Comparison of ENCODE assay signal across 16 cellular contexts in the genomic region with DNA sequence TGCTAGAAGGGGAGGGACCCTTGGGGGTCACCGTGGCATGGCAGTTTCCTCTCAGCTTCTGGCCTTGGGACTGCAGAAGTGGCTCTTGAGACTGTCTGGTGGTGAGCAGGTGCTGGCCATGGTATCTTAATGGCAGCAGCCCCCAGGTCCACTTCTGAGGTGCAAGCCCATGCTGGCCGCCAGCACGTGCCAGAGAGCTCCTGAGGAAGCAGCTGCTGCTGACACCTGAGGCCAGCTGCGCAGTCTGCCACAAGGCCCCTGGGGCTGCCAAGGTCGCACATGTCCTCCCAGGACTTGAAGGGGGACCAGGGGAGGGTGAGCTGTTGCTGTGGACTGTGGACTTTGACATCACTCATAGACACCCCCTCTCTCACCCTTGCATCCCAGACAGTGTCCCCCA. TPM values are rescaled to one million over a fixed set of nuclear protein-coding genes. Genes with fewer than 3 reads are reported as not detected.
A peak's percentile ranks its signal among the peaks of the same experiment; 100 is the strongest.
DNase-seq lines count a peak whose midpoint lies in the region; ATAC-seq, FAIRE-seq and TF ChIP-seq lines count a peak whose summit lies in the region.
"Had no signal": no experiment of that assay in that cellular context is flagged by ENCODE, and none has a peak within 500 bp of the region (broad histone marks: within the 10 kb centered on the region; RNA-seq: fewer than 3 reads in every experiment).

No MANE protein-coding gene starts in this region.

- no peak overlapping the region for H4K91ac ChIP-seq in H1 (replicated peaks; ENCODE audit: insufficient read length, low read length)

- H3K23ac ChIP-seq in H1 (ENCODE audit: insufficient read length) = no peak overlapping the region

- no peaks in the 10 kb centered on the region for H3K79me1 ChIP-seq in H1 (ENCODE audit: low read depth, low read length)

- no peak overlapping the region for H2BK5ac ChIP-seq in H1 (ENCODE audit: low read depth, low read length)

- no peak for TF ChIP-seq RAD21 in H1 (IDR thresholded peaks at IDR 0.05 in 1 of 2, conservative IDR thresholded peaks at IDR 0.05 in 1 of 2; ENCODE audit: low read depth in 2 of 2, low read length in 2 of 2)

- peaks cover 2 to 9% of the 10 kb centered on the region in 2 experiments for H4K20me1 ChIP-seq in H1 (replicated peaks in 1 of 2; ENCODE audit: control insufficient read depth in 1 of 2, insufficient read depth in 2 of 2, low read length in 2 of 2)

- POLR2A ChIA-PET in H1 (lab: Charles Lee; ENCODE audit: partially characterized antibody) = interaction anchor here (1.3 kb wide), 2 partner anchors 12 kb away, joined by 3 read pairs; no protein-coding TSS in a partner anchor

- H3K27me3 ChIP-seq in heart right ventricle (no peaks in the 10 kb centered on the region), H1 (replicated peaks in 1 of 4; ENCODE audit: control insufficient read depth in 3 of 4, extremely low read depth in 1 of 4, insufficient read depth in 3 of 4, low read length in 3 of 4) (peaks cover 15 to 59% (median 47%) of the 10 kb centered on the region in 4 experiments), tibial artery (no peaks in the 10 kb centered on the region), foreskin keratinocyte (no peaks in the 10 kb centered on the region)

- 28 to 59% methylated on average over 5 of the region's 5 CpGs for WGBS in heart right ventricle, 2 donors
- 77% methylated on average over 5 of the region's 5 CpGs; no CpG with 5 or more reads in 1 of the 2 experiments for WGBS in H1 (ENCODE audit: extremely low coverage in 1 of 2, insufficient coverage in 1 of 2, insufficient read length in 1 of 2, insufficient replicate concordance in 2 of 2, low coverage in 1 of 2, low lambda C conversion rate in 2 of 2, missing lambda C conversion rate in 1 of 2), 2 experiments

- intact Hi-C loops in heart right ventricle (cut with DNase I) = no loop called here
- intact Hi-C loops in Right ventricle myocardium inferior (cut with DNase I) = no loop called here
- intact Hi-C loops in tibial artery (cut with DNase I; ENCODE audit: low total_unique reads) = no loop called here

- CTCF ChIA-PET in H1 (lab: Charles Lee; ENCODE audit: partially characterized antibody) = interaction anchor here (1.1 to 39.8 kb wide), 5 partner anchors 16 to 78 kb away, joined by 3 to 1145 read pairs (median 7); no protein-coding TSS in a partner anchor

- H3K4ac ChIP-seq in H1 (replicated peaks; ENCODE audit: insufficient read length, low read depth, low read length) = no peak overlapping the region

- no peak overlapping the region for H3K4me2 ChIP-seq in H1 (ENCODE audit: insufficient read depth in 1 of 2, low read depth in 2 of 2, low read length in 2 of 2)
- H3K4me2 ChIP-seq: neural progenitor cell had no signal

- no peaks in the 10 kb centered on the region for H3K23me2 ChIP-seq in H1 (ENCODE audit: low read depth, low read length)

- H3K4me3 ChIP-seq in heart right ventricle (no peak overlapping the region), H1 (ENCODE audit: extremely low read depth in 1 of 4, insufficient read depth in 2 of 4, low read depth in 3 of 4, low read length in 4 of 4) (no peak overlapping the region), tibial artery (no peak overlapping the region)
- H3K4me3 ChIP-seq: neural progenitor cell, skin epidermis had no signal

- no peak for TF ChIP-seq POLR2A in H1 (IDR thresholded peaks at IDR 0.05; ENCODE audit: control extremely low read depth in 1 of 2, low read depth in 2 of 2, low read length in 2 of 2)

- H3K14ac ChIP-seq in H1 (ENCODE audit: insufficient read length) = no peak overlapping the region

- H3K4me1 ChIP-seq in heart right ventricle = peaks cover 48 to 100% (median 92%) of the 10 kb centered on the region in 9 donors
- H3K4me1 ChIP-seq in H1 (replicated peaks in 1 of 4; ENCODE audit: control insufficient read depth in 3 of 4, insufficient read depth in 4 of 4, low read length in 3 of 4) = no peaks in the 10 kb centered on the region
- H3K4me1 ChIP-seq in tibial artery = peaks cover 0 to 99% (median 92%) of the 10 kb centered on the region in 4 donors
- H3K4me1 ChIP-seq in foreskin keratinocyte = peaks cover 3% of the 10 kb centered on the region
- H3K4me1 ChIP-seq: neural progenitor cell had no signal

- no peaks in the 10 kb centered on the region for H3K79me2 ChIP-seq in H1 (ENCODE audit: control insufficient read depth in 1 of 2, insufficient read depth in 2 of 2, low read length in 2 of 2)

- H3K9me3 ChIP-seq in heart right ventricle = no peaks in the 10 kb centered on the region
- H3K9me3 ChIP-seq in H1 (ENCODE audit: insufficient read depth in 2 of 2, low read depth in 1 of 2, low read length in 1 of 2) = no peaks in the 10 kb centered on the region
- no peaks in the 10 kb centered on the region for H3K9me3 ChIP-seq in tibial artery

- 0 out of 2 replicates have a peak overlapping the region, but pooled peaks have one; percentile 32 for H2BK20ac ChIP-seq in H1 (ENCODE audit: low read length)

- H3K9ac ChIP-seq in H1 (replicated peaks in 1 of 4; ENCODE audit: extremely low read depth in 1 of 4, low read depth in 3 of 4, low read length in 3 of 4) = no peak overlapping the region
- H3K9ac ChIP-seq: neural progenitor cell had no signal

- H3K36me3 ChIP-seq in heart right ventricle (peaks cover 0 to 10% (median 0%) of the 10 kb centered on the region in 9 donors), H1 (ENCODE audit: control insufficient read depth in 2 of 4, insufficient read depth in 4 of 4, low read length in 3 of 4) (no peaks in the 10 kb centered on the region), tibial artery (no peaks in the 10 kb centered on the region)
- H3K36me3 ChIP-seq: neural progenitor cell, WERI-Rb-1 had no signal

- no peak for FAIRE-seq in H1 (lab: Jason Lieb, UNC)
- FAIRE-seq: H54 had no signal

- H3K56ac ChIP-seq in H1 (replicated peaks; ENCODE audit: insufficient read length, low read depth, low read length) = no peak overlapping the region

- no peak for DNase-seq in heart right ventricle
- no peak for DNase-seq in Right ventricle myocardium inferior (ENCODE audit: missing footprints)
- peak; percentile 69 for DNase-seq in NCI-H2196 (lab: John Stamatoyannopoulos, UW; ENCODE audit: unreplicated experiment)
- no peak for DNase-seq in H1 (ENCODE audit: low read depth in 1 of 2, low spot score in 2 of 2)
- no peak for DNase-seq in tibial artery
- DNase-seq in foreskin keratinocyte = no peak
- no peak for DNase-seq in hypothalamus (lab: John Stamatoyannopoulos, UW)
- DNase-seq: activated effector memory CD4-positive, alpha-beta T cell treated with anti-CD3 and anti-CD28 coated beads, Interleukin-2, amount 50 U/mL, for 16 hours; effector CD8-positive, alpha-beta T cell; NCI-H1930; stimulated activated naive CD4-positive, alpha-beta T cell treated with Interleukin-2 at 50 U/mL for 16 hours; WERI-Rb-1 had no signal

- no peak for TF ChIP-seq CTCF in heart right ventricle (IDR thresholded peaks at IDR 0.05)
- no peak for TF ChIP-seq CTCF in H1 (IDR thresholded peaks at IDR 0.05; ENCODE audit: control extremely low read depth in 1 of 3, insufficient read depth in 1 of 3, low read depth in 1 of 3, low read length in 3 of 3)
- no peak for TF ChIP-seq CTCF in tibial artery (IDR thresholded peaks at IDR 0.05)
- no peak for TF ChIP-seq CTCF in foreskin keratinocyte (conservative IDR thresholded peaks at IDR 0.05)

- peak overlapping the region; percentile 57; the same call in 1 of the 2 replicates for H4K8ac ChIP-seq in H1 (ENCODE audit: extremely low read depth, insufficient read depth, low read length)

- no peak overlapping the region for H2BK12ac ChIP-seq in H1 (ENCODE audit: low read depth, low read length)

- no peak overlapping the region for H4K5ac ChIP-seq in H1 (ENCODE audit: insufficient read length, low read depth, low read length)

- ATAC-seq in heart right ventricle = peak in 2 of 8 donors; percentile 3 to 27
- no peak for ATAC-seq in Right ventricle myocardium inferior
- ATAC-seq in foreskin keratinocyte = no peak
- ATAC-seq in HG03432 (IDR thresholded peaks at IDR 0.05; ENCODE audit: unreplicated experiment) = no peak

- no peak overlapping the region for H2AFZ ChIP-seq in H1 (ENCODE audit: low read length)
- H2AFZ ChIP-seq: neural progenitor cell had no signal

- TF ChIP-seq EP300 in H1 (IDR thresholded peaks at IDR 0.05; ENCODE audit: borderline replicate concordance in 1 of 2, low read depth in 2 of 2, low read length in 2 of 2) = no peak

- no peak overlapping the region for H2BK120ac ChIP-seq in H1 (replicated peaks; ENCODE audit: low read depth, low read length)

- H2BK15ac ChIP-seq in H1 (ENCODE audit: low read length) = 0 out of 2 replicates have a peak overlapping the region, but pooled peaks have one; percentile 16

- H3K27ac ChIP-seq in heart right ventricle (peak overlapping the region in 7 of 10 donors; percentile 11 to 62 (median 41)), H1 (ENCODE audit: low read depth, low read length) (no peak overlapping the region), tibial artery (peak overlapping the region; percentile 88 to 99), foreskin keratinocyte (no peak overlapping the region)
- H3K27ac ChIP-seq: neural progenitor cell, WERI-Rb-1 had no signal

- H3K18ac ChIP-seq in H1 (ENCODE audit: extremely low read depth, low read length) = no peak overlapping the region

- 0 out of 2 replicates have a peak overlapping the region, but pooled peaks have one; percentile 48 for H2AK5ac ChIP-seq in H1 (ENCODE audit: low read depth, low read length)

RNA-seq across cellular contexts. Expression of a gene that starts 48.0 kb away (rescaled TPM):
- total RNA-seq in heart right ventricle = 100 to 1,000 TPM; 111 to 162 (median 145) TPM
- polyA plus RNA-seq in heart right ventricle = 10 to 100 TPM; 16.8 to 34.2 TPM
- 159 TPM for total RNA-seq in Right ventricle myocardium inferior
- total RNA-seq in H1 (2021; fragmentation: NEBNext Ultra II Directional; extraction: Animal tissue kit (Norgen Biotek cat#: 25700)) = 0.20 and 0.27 TPM in 2 replicates
- polyA plus RNA-seq in H1 (2011; rRNA removed) = 0.03 and 0.08 TPM in 2 replicates
- 0.05 TPM for polyA plus RNA-seq in H1 (2011; cell fraction: cytosol; rRNA removed)
- 0.14 TPM for polyA plus RNA-seq in H1 (2011; cell fraction: nucleus; rRNA removed)
- polyA plus RNA-seq in H1 (2012, experiment 1 of 2) = 0.09 to 0.22 TPM (median 0.12 TPM) in 3 of 4 replicates, not detected in the other
- polyA plus RNA-seq in H1 (2012, experiment 2 of 2) = 0.07 TPM
- polyA plus RNA-seq in H1 (2013, experiment 1 of 2) = 0.26 TPM
- polyA plus RNA-seq in H1 (2013, experiment 2 of 2) = 0.18 TPM
- polyA minus RNA-seq in H1 (2011; rRNA and poly(A)+ RNA removed) = 0.02 and 0.13 TPM in 2 replicates
- not detected for polyA minus RNA-seq in H1 (2011; cell fraction: cytosol; rRNA and poly(A)+ RNA removed)
- polyA minus RNA-seq in H1 (2011; cell fraction: nucleus; rRNA and poly(A)+ RNA removed) = 0.40 TPM
- total RNA-seq in foreskin keratinocyte = 9.4 and 13.0 TPM in 2 replicates
- polyA plus RNA-seq in foreskin keratinocyte = 3.3 and 5.3 TPM in 2 replicates

RNA-seq across cellular contexts. Expression of a gene that starts 59.4 kb away (rescaled TPM):
- 1 to 10 TPM; 3.4 to 9.9 (median 6.1) TPM for total RNA-seq in heart right ventricle
- polyA plus RNA-seq in heart right ventricle = 10 to 100 TPM; 11.5 to 13.0 TPM
- 9.4 TPM for total RNA-seq in Right ventricle myocardium inferior
- total RNA-seq in H1 (2021; fragmentation: NEBNext Ultra II Directional; extraction: Animal tissue kit (Norgen Biotek cat#: 25700)) = 0.58 and 0.65 TPM in 2 replicates
- 0.76 and 1.0 TPM in 2 replicates for polyA plus RNA-seq in H1 (2011; rRNA removed)
- 0.62 TPM for polyA plus RNA-seq in H1 (2011; cell fraction: cytosol; rRNA removed)
- polyA plus RNA-seq in H1 (2011; cell fraction: nucleus; rRNA removed) = 0.78 TPM
- polyA plus RNA-seq in H1 (2012, experiment 1 of 2) = 0.23 to 0.67 TPM (median 0.39 TPM) in 4 replicates
- 0.26 TPM for polyA plus RNA-seq in H1 (2012, experiment 2 of 2)
- polyA plus RNA-seq in H1 (2013, experiment 1 of 2) = 0.65 TPM
- 0.52 TPM for polyA plus RNA-seq in H1 (2013, experiment 2 of 2)
- polyA minus RNA-seq in H1 (2011; rRNA and poly(A)+ RNA removed) = 0.10 TPM in 1 of 2 replicates, not detected in the other
- polyA minus RNA-seq in H1 (2011; cell fraction: cytosol; rRNA and poly(A)+ RNA removed) = 1.2 TPM
- polyA minus RNA-seq in H1 (2011; cell fraction: nucleus; rRNA and poly(A)+ RNA removed) = 0.40 TPM
- 1.9 and 2.1 TPM in 2 replicates for total RNA-seq in foreskin keratinocyte
- 1.6 and 2.7 TPM in 2 replicates for polyA plus RNA-seq in foreskin keratinocyte

Comparison
In these comparisons a context has a peak if more than half of its experiments do, and no peak if none do; other contexts are left out.
1. H3K27ac ChIP-seq: peak in heart right ventricle (7 of 10) and tibial artery (2 of 2); none in H1 (single experiment) and foreskin keratinocyte (single experiment).